Comparison of ENCODE assay signal across 38 cellular contexts in genomic region chr1:102089791-102090190, GRCh38.
"Had no signal": no experiment of that assay in that cellular context is flagged by ENCODE, and none has a peak within 500 bp of the region (broad histone marks: within the 10 kb centered on the region; RNA-seq: fewer than 3 reads in every experiment).

No MANE protein-coding gene starts in this region.

- H3K27me3 ChIP-seq: adrenal gland, body of pancreas, brain microvascular endothelial cell, breast epithelium, cardiac muscle cell had no signal

- H3K9me3 Mint-ChIP-seq: activated CD4-positive, alpha-beta T cell treated with anti-CD3 and anti-CD28 coated beads, Interleukin-2, amount 10 ng/mL, durations not matched to agents 24 days and 14 days; activated CD8-positive, alpha-beta T cell treated with anti-CD3 and anti-CD28 coated beads for 36 hours; activated naive CD4-positive, alpha-beta T cell treated with anti-CD3 and anti-CD28 coated beads for 36 hours; activated T-helper 1 cell treated with anti-CD3 and anti-CD28 coated beads, Interleukin-12 subunit alpha, Interleukin-12 subunit beta, Interleukin-2, Interleukin-4 antibody, amounts not matched to agents 30 ng/mL and 10 ng/mL and 1 ng/mL, durations not matched to agents 14 hours and 24 hours and 36 hours; T-helper 1 cell treated with Interleukin-12 subunit alpha and Interleukin-12 subunit beta and Interleukin-4 antibody, amounts not matched to agents 30 μg/mL and 1 μg/mL, for 36 hours; T-helper 2 cell treated with Interferon-gamma antibody and Interleukin-4, amounts not matched to agents 5 μg/mL and 100 μg/mL, for 36 hours had no signal

- DNase-seq: activated B cell treated with CpG ODN at 0.5 μM for 24 hours; activated CD4-positive, alpha-beta memory T cell treated with anti-CD3 and anti-CD28 coated beads for 36 hours; activated CD4-positive, alpha-beta T cell treated with anti-CD3 and anti-CD28 coated beads for 4 hours; activated CD4-positive, alpha-beta T cell treated with anti-CD3 and anti-CD28 coated beads, Interleukin-2, amount 10 ng/mL, durations not matched to agents 24 days and 14 days; activated CD4-positive, alpha-beta T cell treated with anti-CD3 and anti-CD28 coated beads, Interleukin-2, amount 50 U/mL, for 1 hour; activated CD4-positive, alpha-beta T cell treated with anti-CD3 and anti-CD28 coated beads, Interleukin-2, amount 50 U/mL, for 4 hours; activated CD4-positive, CD25-positive, alpha-beta regulatory T cell treated with anti-CD3 and anti-CD28 coated beads, Interleukin-2, amount 50 U/mL, for 72 hours; activated CD8-positive, alpha-beta memory T cell treated with anti-CD3 and anti-CD28 coated beads, Interleukin-2, amount 50 U/mL, for 4 hours; activated CD8-positive, alpha-beta T cell treated with anti-CD3 and anti-CD28 coated beads for 36 hours; activated effector memory CD4-positive, alpha-beta T cell treated with anti-CD3 and anti-CD28 coated beads, Interleukin-2, amount 50 U/mL, for 16 hours; activated gamma-delta T cell treated with Interleukin-2 at 50 U/mL for 16 hours; activated naive CD4-positive, alpha-beta T cell; activated naive CD4-positive, alpha-beta T cell treated with anti-CD3 and anti-CD28 coated beads for 36 hours; activated naive CD4-positive, alpha-beta T cell treated with anti-CD3 and anti-CD28 coated beads, Interleukin-2, amount 50 U/mL, for 16 hours; activated naive CD8-positive, alpha-beta T cell treated with anti-CD3 and anti-CD28 coated beads for 36 hours; activated T-cell treated with anti-CD3 and anti-CD28 coated beads for 4 hours; activated T-cell treated with anti-CD3 and anti-CD28 coated beads, Interleukin-2, amount 50 U/mL, for 1 hour; activated T-cell treated with anti-CD3 and anti-CD28 coated beads, Interleukin-2, amount 50 U/mL, for 4 hours; activated T-cell treated with anti-CD3 and anti-CD28 coated beads, Interleukin-2, amount 50 U/mL, for 72 hours; adrenal gland; amniotic stem cell; aorta; body of pancreas; brain microvascular endothelial cell; caudate nucleus; SW 1271; T-helper 1 cell; T-helper 2 cell; T-helper 9 cell had no signal

- H3K36me3 Mint-ChIP-seq: activated CD4-positive, alpha-beta memory T cell treated with anti-CD3 and anti-CD28 coated beads for 36 hours; activated naive CD4-positive, alpha-beta T cell treated with anti-CD3 and anti-CD28 coated beads, Interleukin-2, amount 50 U/mL, for 72 hours; activated naive CD8-positive, alpha-beta T cell treated with anti-CD3 and anti-CD28 coated beads for 36 hours had no signal

- ATAC-seq: activated CD8-positive, alpha-beta T cell treated with anti-CD3 and anti-CD28 coated beads for 36 hours; activated naive CD4-positive, alpha-beta T cell treated with anti-CD3 and anti-CD28 coated beads, Interleukin-2, amount 50 U/mL, for 72 hours; activated T-cell treated with anti-CD3 and anti-CD28 coated beads, Interleukin-2, amount 50 U/mL, for 4 hours; activated T-cell treated with anti-CD3 and anti-CD28 coated beads, Interleukin-2, amount 50 U/mL, for 72 hours; activated T-helper 17 cell treated with anti-CD3 and anti-CD28 coated beads, Interleukin-2, amount 50 U/mL, for 72 hours; body of pancreas had no signal

- H3K4me1 Mint-ChIP-seq: activated B cell treated with CpG ODN at 0.5 μM for 24 hours; activated CD4-positive, alpha-beta T cell treated with anti-CD3 and anti-CD28 coated beads, Interleukin-2, amount 10 ng/mL, durations not matched to agents 24 days and 14 days; activated naive CD8-positive, alpha-beta T cell treated with anti-CD3 and anti-CD28 coated beads for 36 hours; activated T-helper 17 cell treated with anti-CD3 and anti-CD28 coated beads, Interleukin-2, amount 50 U/mL, for 72 hours; central memory CD8-positive, alpha-beta T cell had no signal

- H3K9me3 ChIP-seq: adrenal gland, body of pancreas had no signal

- H3K27ac ChIP-seq: adrenal gland, body of pancreas, brain microvascular endothelial cell, breast epithelium, cardiac muscle cell, VCaP had no signal

- H3K27ac Mint-ChIP-seq: activated B cell treated with CpG ODN at 0.5 μM for 24 hours; activated CD4-positive, alpha-beta memory T cell treated with anti-CD3 and anti-CD28 coated beads for 36 hours; activated CD4-positive, alpha-beta T cell treated with anti-CD3 and anti-CD28 coated beads, Interleukin-2, amount 10 ng/mL, durations not matched to agents 24 days and 14 days; activated CD8-positive, alpha-beta T cell treated with anti-CD3 and anti-CD28 coated beads for 36 hours; activated naive CD4-positive, alpha-beta T cell treated with anti-CD3 and anti-CD28 coated beads for 36 hours; activated naive CD4-positive, alpha-beta T cell treated with anti-CD3 and anti-CD28 coated beads, Interleukin-2, amount 50 U/mL, for 72 hours; activated naive CD8-positive, alpha-beta T cell treated with anti-CD3 and anti-CD28 coated beads for 36 hours; activated T-cell treated with anti-CD3 and anti-CD28 coated beads, Interleukin-2, amount 50 U/mL, for 72 hours; activated T-helper 1 cell treated with anti-CD3 and anti-CD28 coated beads, Interleukin-12 subunit alpha, Interleukin-12 subunit beta, Interleukin-2, Interleukin-4 antibody, amounts not matched to agents 30 ng/mL and 10 ng/mL and 1 ng/mL, durations not matched to agents 14 hours and 24 hours and 36 hours; activated T-helper 17 cell treated with anti-CD3 and anti-CD28 coated beads, Interleukin-2, amount 50 U/mL, for 72 hours; T-helper 1 cell treated with Interleukin-12 subunit alpha and Interleukin-12 subunit beta and Interleukin-4 antibody, amounts not matched to agents 30 μg/mL and 1 μg/mL, for 36 hours; T-helper 2 cell treated with Interferon-gamma antibody and Interleukin-4, amounts not matched to agents 5 μg/mL and 100 μg/mL, for 36 hours had no signal

- H3K36me3 ChIP-seq: adrenal gland, brain microvascular endothelial cell, breast epithelium, cardiac muscle cell had no signal

- H3K4me3 ChIP-seq: adrenal gland, body of pancreas, breast epithelium, cardiac muscle cell had no signal

- H3K4me3 Mint-ChIP-seq: activated B cell treated with CpG ODN at 0.5 μM for 24 hours; activated CD4-positive, alpha-beta memory T cell treated with anti-CD3 and anti-CD28 coated beads for 36 hours; activated CD4-positive, alpha-beta T cell treated with anti-CD3 and anti-CD28 coated beads, Interleukin-2, amount 10 ng/mL, durations not matched to agents 24 days and 14 days; activated CD8-positive, alpha-beta T cell treated with anti-CD3 and anti-CD28 coated beads for 36 hours; activated naive CD4-positive, alpha-beta T cell treated with anti-CD3 and anti-CD28 coated beads for 36 hours; activated naive CD8-positive, alpha-beta T cell treated with anti-CD3 and anti-CD28 coated beads for 36 hours; activated T-cell treated with anti-CD3 and anti-CD28 coated beads, Interleukin-2, amount 50 U/mL, for 4 hours; activated T-cell treated with anti-CD3 and anti-CD28 coated beads, Interleukin-2, amount 50 U/mL, for 72 hours; activated T-helper 1 cell treated with anti-CD3 and anti-CD28 coated beads, Interleukin-12 subunit alpha, Interleukin-12 subunit beta, Interleukin-2, Interleukin-4 antibody, amounts not matched to agents 30 ng/mL and 10 ng/mL and 1 ng/mL, durations not matched to agents 14 hours and 24 hours and 36 hours; activated T-helper 17 cell treated with anti-CD3 and anti-CD28 coated beads, Interleukin-2, amount 50 U/mL, for 72 hours; central memory CD8-positive, alpha-beta T cell; T-helper 1 cell treated with Interleukin-12 subunit alpha and Interleukin-12 subunit beta and Interleukin-4 antibody, amounts not matched to agents 30 μg/mL and 1 μg/mL, for 36 hours; T-helper 2 cell treated with Interferon-gamma antibody and Interleukin-4, amounts not matched to agents 5 μg/mL and 100 μg/mL, for 36 hours had no signal

- H3K4me1 ChIP-seq: adrenal gland, body of pancreas, breast epithelium had no signal

- H3K27me3 Mint-ChIP-seq: activated B cell treated with CpG ODN at 0.5 μM for 24 hours; activated CD4-positive, alpha-beta memory T cell treated with anti-CD3 and anti-CD28 coated beads for 36 hours; activated CD4-positive, alpha-beta T cell treated with anti-CD3 and anti-CD28 coated beads, Interleukin-2, amount 10 ng/mL, durations not matched to agents 24 days and 14 days; activated CD8-positive, alpha-beta T cell treated with anti-CD3 and anti-CD28 coated beads for 36 hours; activated naive CD8-positive, alpha-beta T cell treated with anti-CD3 and anti-CD28 coated beads for 36 hours; activated T-helper 17 cell treated with anti-CD3 and anti-CD28 coated beads, Interleukin-2, amount 50 U/mL, for 72 hours; central memory CD8-positive, alpha-beta T cell had no signal
